In genomic region chr10:116215651-116216050, GRCh38 we compare ENCODE assay signal across 22 cellular contexts. TPM values are rescaled to one million over a fixed set of nuclear protein-coding genes. Genes with fewer than 3 reads are reported as not detected.
"Had no signal": no experiment of that assay in that cellular context is flagged by ENCODE, and none has a peak within 500 bp of the region (broad histone marks: within the 10 kb centered on the region; RNA-seq: fewer than 3 reads in every experiment).

No MANE protein-coding gene starts in this region.

- H3K4me3 Mint-ChIP-seq: activated CD4-positive, alpha-beta T cell treated with anti-CD3 and anti-CD28 coated beads, Interleukin-2, amount 10 ng/mL, durations not matched to agents 24 days and 14 days; activated CD8-positive, alpha-beta memory T cell treated with anti-CD3 and anti-CD28 coated beads, Interleukin-2, amount 10 ng/mL, durations not matched to agents 7 days and 5 days; activated naive CD4-positive, alpha-beta T cell treated with anti-CD3 and anti-CD28 coated beads for 36 hours; activated naive CD8-positive, alpha-beta T cell; activated T-cell treated with anti-CD3 and anti-CD28 coated beads, Interleukin-2, amount 50 U/mL, for 24 hours; T-helper 1 cell treated with Interleukin-12 subunit alpha and Interleukin-12 subunit beta and Interleukin-4 antibody, amounts not matched to agents 30 μg/mL and 1 μg/mL, for 36 hours had no signal

- H3K9me3 Mint-ChIP-seq: activated CD4-positive, alpha-beta T cell treated with anti-CD3 and anti-CD28 coated beads, Interleukin-2, amount 10 ng/mL, durations not matched to agents 24 days and 14 days; activated naive CD4-positive, alpha-beta T cell treated with anti-CD3 and anti-CD28 coated beads for 36 hours; activated T-cell treated with anti-CD3 and anti-CD28 coated beads, Interleukin-2, amount 50 U/mL, for 24 hours; T-helper 1 cell treated with Interleukin-12 subunit alpha and Interleukin-12 subunit beta and Interleukin-4 antibody, amounts not matched to agents 30 μg/mL and 1 μg/mL, for 36 hours had no signal

- H3K27me3 Mint-ChIP-seq: activated CD4-positive, alpha-beta T cell treated with anti-CD3 and anti-CD28 coated beads, Interleukin-2, amount 10 ng/mL, durations not matched to agents 24 days and 14 days; activated CD8-positive, alpha-beta memory T cell treated with anti-CD3 and anti-CD28 coated beads, Interleukin-2, amount 10 ng/mL, durations not matched to agents 7 days and 5 days; activated naive CD8-positive, alpha-beta T cell; activated T-cell treated with anti-CD3 and anti-CD28 coated beads, Interleukin-2, amount 50 U/mL, for 24 hours had no signal

- H3K36me3 Mint-ChIP-seq: activated CD8-positive, alpha-beta memory T cell treated with anti-CD3 and anti-CD28 coated beads, Interleukin-2, amount 10 ng/mL, durations not matched to agents 7 days and 5 days; activated naive CD8-positive, alpha-beta T cell had no signal

- H3K27ac Mint-ChIP-seq: activated CD4-positive, alpha-beta T cell treated with anti-CD3 and anti-CD28 coated beads, Interleukin-2, amount 10 ng/mL, durations not matched to agents 24 days and 14 days; activated CD8-positive, alpha-beta memory T cell treated with anti-CD3 and anti-CD28 coated beads, Interleukin-2, amount 10 ng/mL, durations not matched to agents 7 days and 5 days; activated naive CD4-positive, alpha-beta T cell treated with anti-CD3 and anti-CD28 coated beads for 36 hours; activated naive CD8-positive, alpha-beta T cell; activated T-cell treated with anti-CD3 and anti-CD28 coated beads, Interleukin-2, amount 50 U/mL, for 24 hours; T-helper 1 cell treated with Interleukin-12 subunit alpha and Interleukin-12 subunit beta and Interleukin-4 antibody, amounts not matched to agents 30 μg/mL and 1 μg/mL, for 36 hours had no signal

- H3K4me1 Mint-ChIP-seq: activated CD4-positive, alpha-beta T cell treated with anti-CD3 and anti-CD28 coated beads, Interleukin-2, amount 10 ng/mL, durations not matched to agents 24 days and 14 days; activated CD8-positive, alpha-beta memory T cell treated with anti-CD3 and anti-CD28 coated beads, Interleukin-2, amount 10 ng/mL, durations not matched to agents 7 days and 5 days had no signal

- DNase-seq: activated CD4-positive, alpha-beta T cell treated with anti-CD3 and anti-CD28 coated beads for 1 hour; activated CD4-positive, alpha-beta T cell treated with anti-CD3 and anti-CD28 coated beads, Interleukin-2, amount 10 ng/mL, durations not matched to agents 24 days and 14 days; activated CD4-positive, alpha-beta T cell treated with anti-CD3 and anti-CD28 coated beads, Interleukin-2, amount 50 U/mL, for 48 hours; activated CD8-positive, alpha-beta memory T cell treated with anti-CD3 and anti-CD28 coated beads, Interleukin-2, amount 10 ng/mL, durations not matched to agents 7 days and 5 days; activated effector memory CD4-positive, alpha-beta T cell treated with anti-CD3 and anti-CD28 coated beads, Interleukin-2, amount 50 U/mL, for 16 hours; activated naive CD4-positive, alpha-beta T cell treated with anti-CD3 and anti-CD28 coated beads for 36 hours; activated T-cell treated with anti-CD3 and anti-CD28 coated beads, Interleukin-2, amount 50 U/mL, for 24 hours; amygdala; brain microvascular endothelial cell; Kasumi-1; KBM-7; NCI-H1105 treated with DMSO at 0.1 percent for 48 hours; NCI-H1436 treated with DMSO at 0.1 percent for 48 hours; NCI-H187; NCI-H2081; NCI-H510A treated with DMSO at 0.1 percent for 48 hours; NCI-H69; NK-92 treated with Interleukin-12 subunit alpha and Interleukin-12 subunit beta, amount 100 ng/mL, for 24 hours; Peyer's patch; SHP77 had no signal

- ATAC-seq: activated CD8-positive, alpha-beta memory T cell treated with anti-CD3 and anti-CD28 coated beads, Interleukin-2, amount 10 ng/mL, durations not matched to agents 7 days and 5 days had no signal

RNA-seq across cellular contexts. Expression of gene GFRA1, which starts 57.4 kb away (rescaled TPM):
- total RNA-seq: activated CD4-positive, alpha-beta T cell treated with anti-CD3 and anti-CD28 coated beads, Interleukin-2, amount 10 ng/mL, durations not matched to agents 24 days and 14 days; activated CD8-positive, alpha-beta memory T cell treated with anti-CD3 and anti-CD28 coated beads, Interleukin-2, amount 10 ng/mL, durations not matched to agents 7 days and 5 days; activated naive CD4-positive, alpha-beta T cell treated with anti-CD3 and anti-CD28 coated beads for 36 hours had no signal
